ENCODE assay signal across 1 cellular context in genomic region chr10:14325325-14325955, GRCh38.
TF ChIP-seq lines count a peak whose summit lies in the region.

No MANE protein-coding gene starts in this region.

TF ChIP-seq in K562, 482 proteins besides CTCF, POLR2A, EP300 and RAD21 (continued from another document):
- TF ChIP-seq PBX2 (CRISPR knock-in tag; IDR thresholded peaks at IDR 0.05; ENCODE audit: low read depth): no peak
- TF ChIP-seq PBX2 (tag; conservative IDR thresholded peaks at IDR 0.05; ENCODE audit: low read depth): peak; percentile 60
- TF ChIP-seq ZNF584 (CRISPR knock-in tag; IDR thresholded peaks at IDR 0.05; ENCODE audit: low read depth): no peak
- TF ChIP-seq ZNF316 (IDR thresholded peaks at IDR 0.05): peak; percentile 18; the same call in 1 of the 2 replicates
- no peak for TF ChIP-seq ZNF239 (CRISPR knock-in tag; IDR thresholded peaks at IDR 0.05)
- no peak for TF ChIP-seq EGR1 (conservative IDR thresholded peaks at IDR 0.05)
- peak in 1 of 2 experiments; percentile 56; a peak in 1 of 4 replicates for TF ChIP-seq RCOR1 (IDR thresholded peaks at IDR 0.05; ENCODE audit: borderline replicate concordance in 1 of 2, low read depth in 2 of 2, low read length in 2 of 2)
- TF ChIP-seq MEIS2 (IDR thresholded peaks at IDR 0.05; ENCODE audit: partially characterized antibody): peak; percentile 82
